ENCODE assay signal across 19 cellular contexts in the genomic region with DNA sequence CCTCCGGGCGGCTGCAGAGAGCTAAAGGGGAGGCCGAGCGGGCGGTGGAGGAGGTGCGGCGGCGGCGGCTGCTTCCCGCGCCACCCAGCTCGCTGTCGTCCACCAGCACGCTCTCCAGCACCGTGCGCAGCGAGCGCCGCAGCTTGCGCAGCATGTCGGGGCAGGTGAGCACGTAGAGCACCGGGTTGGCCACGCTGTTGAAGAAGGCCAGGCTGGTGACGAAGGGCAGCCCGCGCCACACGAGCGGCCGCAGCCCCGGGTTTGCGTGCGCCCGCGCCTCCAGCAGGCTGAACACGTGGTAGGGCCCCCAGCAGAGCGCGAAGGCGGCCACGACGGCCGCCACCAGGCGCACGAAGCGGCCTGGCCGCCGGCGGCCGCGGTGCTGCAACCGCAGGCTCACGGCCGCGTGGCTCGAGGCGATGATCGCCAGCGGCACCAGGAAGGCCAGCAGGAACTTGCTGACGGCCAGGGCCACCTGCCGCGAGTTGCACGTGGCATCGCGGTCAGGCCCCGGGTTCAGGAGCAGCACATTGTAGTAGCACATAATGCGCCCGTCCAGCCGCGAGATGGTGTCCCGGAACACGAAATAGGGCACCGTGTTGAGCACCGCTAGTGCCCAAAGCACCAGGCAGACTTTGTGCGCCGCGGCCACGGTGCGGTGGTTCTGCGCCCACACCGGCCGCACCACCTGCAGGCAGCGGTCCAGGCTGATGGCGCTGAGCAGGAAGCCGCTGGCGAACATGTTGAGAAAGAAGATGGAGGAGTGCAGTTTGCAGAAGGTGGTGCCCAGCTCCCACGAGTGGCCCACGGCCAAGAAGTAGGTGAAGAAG. TPM values are rescaled to one million over a fixed set of nuclear protein-coding genes. Genes with fewer than 3 reads are reported as not detected.
DNase-seq lines count a peak whose midpoint lies in the region; ATAC-seq and TF ChIP-seq lines count a peak whose summit lies in the region.
"Had no signal": no experiment of that assay in that cellular context is flagged by ENCODE, and none has a peak within 500 bp of the region (broad histone marks: within the 10 kb centered on the region; RNA-seq: fewer than 3 reads in every experiment).

No MANE protein-coding gene starts in this region.

- H3K36me3 ChIP-seq in HUES6 (ENCODE audit: control insufficient read depth, insufficient read depth, low read length), result peaks cover 39% of the 10 kb centered on the region
- no peaks in the 10 kb centered on the region for H3K36me3 ChIP-seq in parathyroid adenoma (ENCODE audit: control insufficient read depth, insufficient read depth, low read length)

- peaks cover 9% of the 10 kb centered on the region for H3K4me1 Mint-ChIP-seq in glutamatergic neuron (ENCODE audit: low read depth, unreplicated experiment)

- H3K9me3 ChIP-seq in HUES6 (ENCODE audit: control insufficient read depth, insufficient read depth, low read depth, low read length) (no peaks in the 10 kb centered on the region), parathyroid adenoma (ENCODE audit: control insufficient read depth, low read length) (no peaks in the 10 kb centered on the region)
- H3K9me3 ChIP-seq: upper lobe of left lung had no signal

- H3K27ac ChIP-seq in HUES6 (ENCODE audit: low read depth, low read length) (no peak overlapping the region), parathyroid adenoma (peak overlapping the region; percentile 100)
- H3K27ac ChIP-seq: brain microvascular endothelial cell, upper lobe of left lung, VCaP had no signal

- no peak overlapping the region for H3K4me2 ChIP-seq in parathyroid adenoma (ENCODE audit: low read length)

- ATAC-seq in GM18511 (IDR thresholded peaks at IDR 0.05; ENCODE audit: unreplicated experiment), result no peak
- ATAC-seq: HCT116 had no signal

- peaks cover 7% of the 10 kb centered on the region for H3K27me3 Mint-ChIP-seq in glutamatergic neuron (ENCODE audit: unreplicated experiment)

- H3K27me3 ChIP-seq in HUES6 (ENCODE audit: control insufficient read depth, insufficient read depth, low read length) (peaks cover 36% of the 10 kb centered on the region), parathyroid adenoma (ENCODE audit: control insufficient read depth, insufficient read depth, low read length) (no peaks in the 10 kb centered on the region)
- H3K27me3 ChIP-seq: brain microvascular endothelial cell, upper lobe of left lung had no signal

- no peaks in the 10 kb centered on the region for H3K36me3 Mint-ChIP-seq in glutamatergic neuron (ENCODE audit: unreplicated experiment)

- TF ChIP-seq CTCF in glutamatergic neuron (IDR thresholded peaks at IDR 0.05; ENCODE audit: partially characterized antibody, unreplicated experiment), result no peak
- TF ChIP-seq CTCF in parathyroid adenoma (IDR thresholded peaks at IDR 0.05), result no peak
- no peak for TF ChIP-seq CTCF in foreskin fibroblast (IDR thresholded peaks at IDR 0.05; ENCODE audit: low read depth, low read length)

- H3K9me3 Mint-ChIP-seq in glutamatergic neuron (ENCODE audit: unreplicated experiment), result peaks cover 2% of the 10 kb centered on the region

- peaks cover 7% of the 10 kb centered on the region for H3K79me2 ChIP-seq in parathyroid adenoma

- peak; percentile 37 for DNase-seq in glutamatergic neuron
- DNase-seq in foreskin fibroblast, result no peak
- no peak for DNase-seq in RPMI8226
- DNase-seq: AML-193; brain microvascular endothelial cell; effector CD8-positive, alpha-beta T cell; NCI-H187; NCI-H524 treated with DMSO at 0.1 percent for 48 hours; stimulated activated CD4-positive, alpha-beta T cell treated with anti-CD3 and anti-CD28 coated beads, Interleukin-1b, Interleukin-23, amount 100 ng/mL, for 48 hours; stimulated activated CD8-positive, alpha-beta memory T cell treated with anti-CD3 and anti-CD28 coated beads, Interleukin-4, amount 100 ng/mL, for 48 hours had no signal

- no peak overlapping the region for H3K27ac Mint-ChIP-seq in glutamatergic neuron (ENCODE audit: unreplicated experiment)

- H3K9ac ChIP-seq in HUES6 (ENCODE audit: low read length) (no peak overlapping the region), parathyroid adenoma (no peak overlapping the region)

- H3K4me1 ChIP-seq in HUES6 (ENCODE audit: control insufficient read depth, insufficient read depth, low read length) (peaks cover 12% of the 10 kb centered on the region), parathyroid adenoma (peaks cover 12% of the 10 kb centered on the region)
- H3K4me1 ChIP-seq: upper lobe of left lung had no signal

- H2AFZ ChIP-seq in parathyroid adenoma, result no peak overlapping the region

- no peak overlapping the region for H3K4me3 Mint-ChIP-seq in glutamatergic neuron (ENCODE audit: unreplicated experiment)

- H3K4me3 ChIP-seq in HUES6 (ENCODE audit: low read depth, low read length), result peak overlapping the region; percentile 40
- no peak overlapping the region for H3K4me3 ChIP-seq in parathyroid adenoma (ENCODE audit: low read depth, low read length)
- H3K4me3 ChIP-seq in foreskin fibroblast (ENCODE audit: low read depth in 1 of 2, low read length in 2 of 2), result no peak overlapping the region
- H3K4me3 ChIP-seq: upper lobe of left lung had no signal

RNA-seq across cellular contexts. Expression of a gene that starts 2.9 kb away (rescaled TPM):
- 0.32 TPM for total RNA-seq in glutamatergic neuron (ENCODE audit: unreplicated experiment)
- total RNA-seq: fibroblast of villous mesenchyme, kidney epithelial cell had no signal

RNA-seq across cellular contexts. Expression of a gene that starts 10.9 kb away (rescaled TPM):
- 12.7 TPM for total RNA-seq in glutamatergic neuron (ENCODE audit: unreplicated experiment)

RNA-seq across cellular contexts. Expression of a gene that starts 14.5 kb away (rescaled TPM):
- not detected for total RNA-seq in glutamatergic neuron (ENCODE audit: unreplicated experiment)
- total RNA-seq: fibroblast of villous mesenchyme, kidney epithelial cell, pulmonary artery endothelial cell, upper lobe of left lung had no signal

RNA-seq across cellular contexts. Expression of a gene that starts 53.5 kb away (rescaled TPM):
- 74.4 TPM for total RNA-seq in glutamatergic neuron (ENCODE audit: unreplicated experiment)
